In genomic region chr2:47070920-47071824, GRCh38 we compare ENCODE assay signal across 8 cellular contexts.
DNase-seq lines count a peak whose midpoint lies in the region; ATAC-seq lines count a peak whose summit lies in the region.

No MANE protein-coding gene starts in this region.

- H3K4me3 ChIP-seq in mesenchymal stem cell (ENCODE audit: insufficient read depth in 1 of 2, low read depth in 1 of 2, low read length in 2 of 2), result no peak overlapping the region

- no peak overlapping the region for H3K23ac ChIP-seq in mesenchymal stem cell (ENCODE audit: low read length in 2 of 2)

- ATAC-seq in GM19023 (IDR thresholded peaks at IDR 0.05; ENCODE audit: unreplicated experiment) (peak; percentile 76), HG03139 (IDR thresholded peaks at IDR 0.05; ENCODE audit: unreplicated experiment) (peak; percentile 82)

- peak overlapping the region; percentile 5 to 96 for H3K4ac ChIP-seq in mesenchymal stem cell (ENCODE audit: low read depth in 1 of 2, low read length in 2 of 2)

- peak overlapping the region; percentile 83 for H4K8ac ChIP-seq in mesenchymal stem cell (ENCODE audit: low read length)

- H3K4me2 ChIP-seq in mesenchymal stem cell (ENCODE audit: low read length, poor library complexity, severe bottlenecking), result no peak overlapping the region

- no peaks in the 10 kb centered on the region for H3K9me3 ChIP-seq in mesenchymal stem cell (ENCODE audit: control insufficient read depth, low read length)

- H2BK120ac ChIP-seq in mesenchymal stem cell (ENCODE audit: low read depth, low read length), result peak overlapping the region; percentile 95

- WGBS in mesenchymal stem cell, result 50% methylated on average over 15 of the region's 15 CpGs

- peak overlapping the region; percentile 92 to 95 for H2BK12ac ChIP-seq in mesenchymal stem cell (ENCODE audit: low read length in 2 of 2)

- H3K27me3 ChIP-seq in mesenchymal stem cell (ENCODE audit: control insufficient read depth in 1 of 2, insufficient read depth in 1 of 2, low read length in 2 of 2), result no peaks in the 10 kb centered on the region

- H3K4me1 ChIP-seq in mesenchymal stem cell (ENCODE audit: control insufficient read depth, insufficient read depth, low read depth, low read length), result peaks cover 52% of the 10 kb centered on the region

- H3K14ac ChIP-seq in mesenchymal stem cell (ENCODE audit: low read length in 2 of 2), result peak overlapping the region in 1 of 2 experiments; percentile 32

- H3K36me3 ChIP-seq in mesenchymal stem cell (ENCODE audit: control insufficient read depth in 1 of 2, insufficient read depth in 2 of 2, low read depth in 1 of 2, low read length in 2 of 2), result peaks cover 32 to 43% of the 10 kb centered on the region in 2 experiments

- DNase-seq in AG20443 (ENCODE audit: low spot score) (peak; percentile 59), SKM-1 treated with dmso at 0.1 percent for 144 hours (lab: John Stamatoyannopoulos, UW; ENCODE audit: unreplicated experiment) (peak; percentile 91), mesenchymal stem cell (peak; percentile 96), NCI-H1436 (lab: John Stamatoyannopoulos, UW) (no peak)
- DNase-seq in central memory CD4-positive, alpha-beta T cell, result peak; percentile 12

- H2AFZ ChIP-seq in mesenchymal stem cell (ENCODE audit: low read depth, low read length), result no peak overlapping the region

- H3K79me1 ChIP-seq in mesenchymal stem cell (replicated peaks; ENCODE audit: low read length, poor library complexity, severe bottlenecking), result peaks cover 12% of the 10 kb centered on the region

- H2BK5ac ChIP-seq in mesenchymal stem cell (ENCODE audit: low read depth, low read length, poor library complexity, severe bottlenecking), result peak overlapping the region; percentile 66

- peak overlapping the region; percentile 79 for H3K27ac ChIP-seq in mesenchymal stem cell (ENCODE audit: low read length, poor library complexity, severe bottlenecking)
- peak overlapping the region; percentile 85 for H3K27ac ChIP-seq in temporal lobe (ENCODE audit: low read depth, low read length)

- peak overlapping the region; percentile 98 for H4K91ac ChIP-seq in mesenchymal stem cell (ENCODE audit: low read length)

- peak overlapping the region; percentile 44 to 93 for H3K18ac ChIP-seq in mesenchymal stem cell (ENCODE audit: low read depth in 1 of 2, low read length in 2 of 2)

- H2AK5ac ChIP-seq in mesenchymal stem cell (ENCODE audit: low read length, severe bottlenecking), result peak overlapping the region; percentile 93

- peak overlapping the region; percentile 90 for H2BK15ac ChIP-seq in mesenchymal stem cell (ENCODE audit: low read depth, poor library complexity, severe bottlenecking)

- peak overlapping the region; percentile 89 for H3K9ac ChIP-seq in mesenchymal stem cell (ENCODE audit: low read length)
